Comparison of ENCODE assay signal across 8 cellular contexts in genomic region chr3:127076166-127076992, GRCh38.
DNase-seq lines count a peak whose midpoint lies in the region; ATAC-seq and TF ChIP-seq lines count a peak whose summit lies in the region.
"Not testable (repeated sequence)": the region's sequence is repeated elsewhere in the genome, so short reads cannot be mapped to it uniquely, and the experiment has no call there.

No MANE protein-coding gene starts in this region.

- not testable (repeated sequence) for H3K4me1 Mint-ChIP-seq in glutamatergic neuron (ENCODE audit: low read depth, unreplicated experiment)

- H3K9me3 ChIP-seq in BE2C; WERI-Rb-1 (ENCODE audit: severe bottlenecking); left lung; mesenchymal stem cell (ENCODE audit: control insufficient read depth, low read length); spleen: not testable (repeated sequence)

- H3K27ac ChIP-seq in WERI-Rb-1: peak overlapping the region; percentile 85
- not testable (repeated sequence) for H3K27ac ChIP-seq in left lung; mesenchymal stem cell (ENCODE audit: low read length, poor library complexity, severe bottlenecking); spleen

- H3K36me3 Mint-ChIP-seq in glutamatergic neuron (ENCODE audit: unreplicated experiment): not testable (repeated sequence)

- not testable (repeated sequence) for H2BK15ac ChIP-seq in mesenchymal stem cell (ENCODE audit: low read depth, poor library complexity, severe bottlenecking)

- H3K18ac ChIP-seq in mesenchymal stem cell (ENCODE audit: low read depth in 1 of 2, low read length in 2 of 2): not testable (repeated sequence)

- not testable (repeated sequence) for H3K79me1 ChIP-seq in mesenchymal stem cell (replicated peaks; ENCODE audit: low read length, poor library complexity, severe bottlenecking)

- H4K8ac ChIP-seq in mesenchymal stem cell (ENCODE audit: low read length): not testable (repeated sequence)

- H2AFZ ChIP-seq in mesenchymal stem cell (ENCODE audit: low read depth, low read length): not testable (repeated sequence)

- H3K14ac ChIP-seq in mesenchymal stem cell (ENCODE audit: low read length in 2 of 2): not testable (repeated sequence)

- not testable (repeated sequence) for TF ChIP-seq CTCF in BE2C (IDR thresholded peaks at IDR 0.05; ENCODE audit: low read depth, low read length); WERI-Rb-1 (IDR thresholded peaks at IDR 0.05; ENCODE audit: low read depth, low read length); glutamatergic neuron (IDR thresholded peaks at IDR 0.05; ENCODE audit: partially characterized antibody, unreplicated experiment); left lung (IDR thresholded peaks at IDR 0.05); spleen (IDR thresholded peaks at IDR 0.05 in 8 of 11, conservative IDR thresholded peaks at IDR 0.05 in 3 of 11)

- 83% methylated on average over 31 of the region's 34 CpGs for WGBS in mesenchymal stem cell
- WGBS in spleen, 5 donors: 92 to 97% (median 94%) methylated on average over 10 to 34 of the region's 34 CpGs

- not testable (repeated sequence) for H2BK12ac ChIP-seq in mesenchymal stem cell (ENCODE audit: low read length in 2 of 2)

- peaks cover 12% of the 10 kb centered on the region for H3K27me3 Mint-ChIP-seq in glutamatergic neuron (ENCODE audit: unreplicated experiment)

- not testable (repeated sequence) for H3K4me2 ChIP-seq in mesenchymal stem cell (ENCODE audit: low read length, poor library complexity, severe bottlenecking)

- not testable (repeated sequence) for H3K4me3 Mint-ChIP-seq in glutamatergic neuron (ENCODE audit: unreplicated experiment)

- not testable (repeated sequence) for H3K9me3 Mint-ChIP-seq in glutamatergic neuron (ENCODE audit: unreplicated experiment)

- H3K4me1 ChIP-seq in BE2C: peaks cover 24% of the 10 kb centered on the region
- H3K4me1 ChIP-seq in left lung; mesenchymal stem cell (ENCODE audit: control insufficient read depth, insufficient read depth, low read depth, low read length); spleen: not testable (repeated sequence)

- peak overlapping the region; percentile 32 for H4K91ac ChIP-seq in mesenchymal stem cell (ENCODE audit: low read length)

- H3K23ac ChIP-seq in mesenchymal stem cell (ENCODE audit: low read length in 2 of 2): not testable (repeated sequence)

- not testable (repeated sequence) for ATAC-seq in left ventricle myocardium superior, left lung

- H3K27ac Mint-ChIP-seq in glutamatergic neuron (ENCODE audit: unreplicated experiment): not testable (repeated sequence)

- intact Hi-C loops in left ventricle myocardium superior (cut with micrococcal nuclease); left lung (cut with DNase I); posterior vena cava (cut with DNase I); spleen (cut with DNase I; ENCODE audit: low total_unique reads): not testable (repeated sequence)

- H3K4me3 ChIP-seq in BE2C (ENCODE audit: low read depth, low read length); WERI-Rb-1 (ENCODE audit: low read depth, low read length); left lung; mesenchymal stem cell (ENCODE audit: insufficient read depth in 1 of 2, low read depth in 1 of 2, low read length in 2 of 2); spleen: not testable (repeated sequence)

- H3K4ac ChIP-seq in mesenchymal stem cell (ENCODE audit: low read depth in 1 of 2, low read length in 2 of 2): not testable (repeated sequence)

- not testable (repeated sequence) for TF ChIP-seq POLR2A in spleen (IDR thresholded peaks at IDR 0.05)

- H3K27me3 ChIP-seq in BE2C; WERI-Rb-1 (ENCODE audit: insufficient read depth, low read depth, severe bottlenecking); left lung: not testable (repeated sequence)
- H3K27me3 ChIP-seq in mesenchymal stem cell (ENCODE audit: control insufficient read depth in 1 of 2, insufficient read depth in 1 of 2, low read length in 2 of 2): peaks cover 29 to 37% of the 10 kb centered on the region in 2 experiments
- peaks cover 0 to 12% (median 0%) of the 10 kb centered on the region in 7 donors for H3K27me3 ChIP-seq in spleen (replicated peaks in 1 of 7)

- not testable (repeated sequence) for H3K36me3 ChIP-seq in BE2C; WERI-Rb-1; left lung; mesenchymal stem cell (ENCODE audit: control insufficient read depth in 1 of 2, insufficient read depth in 2 of 2, low read depth in 1 of 2, low read length in 2 of 2); spleen

- H2BK5ac ChIP-seq in mesenchymal stem cell (ENCODE audit: low read depth, low read length, poor library complexity, severe bottlenecking): not testable (repeated sequence)

- H2AK5ac ChIP-seq in mesenchymal stem cell (ENCODE audit: low read length, severe bottlenecking): not testable (repeated sequence)

- peak; percentile 2 for DNase-seq in BE2C
- not testable (repeated sequence) for DNase-seq in WERI-Rb-1, mesenchymal stem cell
- peak; percentile 7 for DNase-seq in glutamatergic neuron
- DNase-seq in left ventricle myocardium superior: peak; percentile 9
- peak; percentile 27 to 47 for DNase-seq in left lung
- peak; percentile 76 for DNase-seq in posterior vena cava (ENCODE audit: low spot score)
- DNase-seq in spleen: peak; percentile 65

- H3K9ac ChIP-seq in mesenchymal stem cell (ENCODE audit: low read length): not testable (repeated sequence)

- H2BK120ac ChIP-seq in mesenchymal stem cell (ENCODE audit: low read depth, low read length): not testable (repeated sequence)
